1 cellular context compared by ENCODE assay signal in the genomic region with DNA sequence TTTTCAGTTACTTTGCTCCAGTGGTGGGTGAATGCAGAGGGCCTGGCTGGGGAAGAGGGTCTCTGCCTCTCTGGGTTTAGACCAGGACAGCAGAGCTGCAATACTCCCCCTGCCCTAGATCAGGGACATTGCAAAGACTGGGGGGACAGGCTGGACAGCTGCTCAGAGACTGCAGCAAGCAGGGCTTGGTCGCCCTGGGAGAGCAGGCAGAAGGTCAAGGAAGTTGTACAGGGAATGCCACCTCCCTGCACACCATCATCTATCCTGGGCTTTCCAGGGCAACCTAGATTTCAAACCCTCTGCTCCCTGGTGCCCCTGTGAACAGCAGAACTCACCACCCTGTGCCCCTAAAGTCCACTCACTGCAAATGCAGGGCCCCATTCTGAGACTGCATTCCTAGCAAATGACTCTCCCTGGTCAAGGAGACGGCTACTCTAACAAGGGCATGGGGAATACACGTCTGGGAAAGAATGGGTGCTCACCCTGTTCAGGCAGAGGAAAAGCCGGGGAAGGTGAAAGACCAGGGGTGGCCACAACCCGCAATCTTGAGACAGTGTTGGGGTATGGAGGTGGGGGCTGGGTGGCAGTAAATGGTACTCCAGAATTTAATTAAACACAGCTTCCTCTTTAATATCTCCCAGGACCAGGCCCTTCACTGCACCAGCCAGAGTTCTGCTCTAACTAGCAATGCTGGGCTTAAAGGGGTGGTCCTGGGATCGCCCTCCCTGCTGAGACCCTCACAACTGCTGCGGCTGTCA.
TF ChIP-seq lines count a peak whose summit lies in the region.

No MANE protein-coding gene starts in this region.

TF ChIP-seq in SK-N-SH, 30 proteins besides CTCF, POLR2A, EP300 and RAD21 (continued from another document):
- TF ChIP-seq, protein P1, sequence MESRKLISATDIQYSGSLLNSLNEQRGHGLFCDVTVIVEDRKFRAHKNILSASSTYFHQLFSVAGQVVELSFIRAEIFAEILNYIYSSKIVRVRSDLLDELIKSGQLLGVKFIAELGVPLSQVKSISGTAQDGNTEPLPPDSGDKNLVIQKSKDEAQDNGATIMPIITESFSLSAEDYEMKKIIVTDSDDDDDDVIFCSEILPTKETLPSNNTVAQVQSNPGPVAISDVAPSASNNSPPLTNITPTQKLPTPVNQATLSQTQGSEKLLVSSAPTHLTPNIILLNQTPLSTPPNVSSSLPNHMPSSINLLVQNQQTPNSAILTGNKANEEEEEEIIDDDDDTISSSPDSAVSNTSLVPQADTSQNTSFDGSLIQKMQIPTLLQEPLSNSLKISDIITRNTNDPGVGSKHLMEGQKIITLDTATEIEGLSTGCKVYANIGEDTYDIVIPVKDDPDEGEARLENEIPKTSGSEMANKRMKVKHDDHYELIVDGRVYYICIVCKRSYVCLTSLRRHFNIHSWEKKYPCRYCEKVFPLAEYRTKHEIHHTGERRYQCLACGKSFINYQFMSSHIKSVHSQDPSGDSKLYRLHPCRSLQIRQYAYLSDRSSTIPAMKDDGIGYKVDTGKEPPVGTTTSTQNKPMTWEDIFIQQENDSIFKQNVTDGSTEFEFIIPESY (IDR thresholded peaks at IDR 0.05; ENCODE audit: borderline replicate concordance, low read depth), result no peak
- TF ChIP-seq CHD2 (IDR thresholded peaks at IDR 0.05; ENCODE audit: low read length, partially characterized antibody) (no peak), ELF1 (IDR thresholded peaks at IDR 0.05) (no peak), NRF1 (IDR thresholded peaks at IDR 0.05; ENCODE audit: low read depth, low read length) (no peak), SMC3 (IDR thresholded peaks at IDR 0.05; ENCODE audit: low read depth, low read length) (no peak; the same call in 1 of the 2 replicates), MXI1 (IDR thresholded peaks at IDR 0.05; ENCODE audit: low read depth, low read length) (no peak), TCF12 (IDR thresholded peaks at IDR 0.05) (peak; percentile 23; the same call in 1 of the 2 replicates), FOSL2 (IDR thresholded peaks at IDR 0.05; ENCODE audit: borderline replicate concordance, low read depth) (peak; percentile 73; the same call in 1 of the 2 replicates), NFIC (IDR thresholded peaks at IDR 0.05; ENCODE audit: borderline replicate concordance) (no peak)
- TF ChIP-seq, protein P2, sequence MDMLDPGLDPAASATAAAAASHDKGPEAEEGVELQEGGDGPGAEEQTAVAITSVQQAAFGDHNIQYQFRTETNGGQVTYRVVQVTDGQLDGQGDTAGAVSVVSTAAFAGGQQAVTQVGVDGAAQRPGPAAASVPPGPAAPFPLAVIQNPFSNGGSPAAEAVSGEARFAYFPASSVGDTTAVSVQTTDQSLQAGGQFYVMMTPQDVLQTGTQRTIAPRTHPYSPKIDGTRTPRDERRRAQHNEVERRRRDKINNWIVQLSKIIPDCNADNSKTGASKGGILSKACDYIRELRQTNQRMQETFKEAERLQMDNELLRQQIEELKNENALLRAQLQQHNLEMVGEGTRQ (IDR thresholded peaks at IDR 0.05; ENCODE audit: borderline replicate concordance, low read depth, low read length), result no peak
TF ChIP-seq in SK-N-SH: peak in this region for 7.
